Comparison of ENCODE assay signal across 10 cellular contexts in the genomic region with DNA sequence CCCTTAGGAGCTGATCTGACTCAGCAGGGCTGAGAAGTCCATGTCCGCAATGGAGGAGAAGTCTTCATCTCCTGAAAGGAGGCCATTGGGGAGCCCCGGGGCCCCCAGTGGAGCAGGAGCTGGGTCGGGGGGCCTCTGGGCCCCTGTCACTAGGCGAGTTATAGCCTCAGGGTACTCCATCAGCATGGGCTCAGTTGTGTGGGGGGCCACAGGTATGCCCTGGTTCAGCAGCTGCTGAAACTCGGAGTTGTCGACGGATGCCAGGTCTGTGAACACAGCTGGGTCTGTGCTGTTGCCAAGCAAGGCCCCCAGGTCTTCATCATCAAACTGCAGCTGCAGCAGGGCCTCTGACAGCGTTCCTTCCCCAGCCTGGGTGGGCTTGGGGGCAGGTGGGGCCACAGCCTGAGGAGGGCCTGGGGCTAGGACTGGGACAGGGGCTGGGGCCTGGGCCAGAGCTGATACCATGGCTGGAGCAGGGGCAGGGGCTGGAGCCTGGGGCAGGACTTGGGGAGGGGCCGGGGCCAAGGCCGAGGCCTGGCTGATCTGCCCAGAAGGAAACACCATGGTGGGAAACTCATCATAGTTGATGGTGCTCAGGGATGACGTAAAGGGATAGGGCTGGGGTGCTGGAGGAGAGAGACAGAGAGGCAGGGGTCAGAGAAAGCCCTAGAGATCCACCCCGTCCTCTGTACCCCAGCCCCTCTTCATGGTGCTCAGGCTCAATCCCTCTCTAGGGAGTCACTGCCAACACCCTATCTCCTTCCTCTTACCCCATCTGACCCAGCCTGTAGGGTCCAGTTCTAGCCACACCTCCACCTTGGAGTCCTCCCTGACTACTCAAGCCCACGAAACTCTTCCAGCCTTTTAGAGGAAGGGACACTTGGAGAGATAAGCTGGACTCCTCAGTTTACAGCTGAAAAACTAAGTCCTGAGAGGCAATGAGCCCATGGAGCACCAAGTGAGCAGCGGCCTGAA. TPM values are rescaled to one million over a fixed set of nuclear protein-coding genes. Genes with fewer than 3 reads are reported as not detected.
DNase-seq lines count a peak whose midpoint lies in the region; ATAC-seq, FAIRE-seq and TF ChIP-seq lines count a peak whose summit lies in the region.
"Had no signal": no experiment of that assay in that cellular context is flagged by ENCODE, and none has a peak within 500 bp of the region (broad histone marks: within the 10 kb centered on the region; RNA-seq: fewer than 3 reads in every experiment).

No MANE protein-coding gene starts in this region.

- CTCF ChIA-PET in CD4-positive, alpha-beta memory T cell (lab: Charles Lee; ENCODE audit: partially characterized antibody), result interaction anchor here (3.0 kb wide), 1 partner anchor 16 kb away, joined by 11 read pairs; a partner anchor contains a TSS
- CTCF ChIA-PET in Caco-2 (lab: Charles Lee), result no interaction called here

- TF ChIP-seq CTCF in neutrophil (IDR thresholded peaks at IDR 0.05) (no peak), Caco-2 (IDR thresholded peaks at IDR 0.05; ENCODE audit: insufficient read depth in 1 of 2, low read depth in 1 of 2, low read length in 1 of 2, severe bottlenecking in 1 of 2, unreplicated experiment in 1 of 2) (no peak)

- peak overlapping the region in 5 of 8 donors; percentile 17 to 44 (median 35) for H3K4me3 Mint-ChIP-seq in CD4-positive, alpha-beta memory T cell
- H3K4me3 Mint-ChIP-seq in IgD-negative memory B cell (peak overlapping the region in 3 of 4 donors; percentile 12 to 94 (median 44)), Caco-2 (ENCODE audit: unreplicated experiment) (no peak overlapping the region)
- H3K4me3 Mint-ChIP-seq in dendritic cell treated with granulocyte-macrophage colony-stimulating factor and Interleukin-4, amounts not matched to agents 40 ng/mL and 50 ng/mL, for 4 days, result no peak overlapping the region

- H3K36me3 ChIP-seq in CD4-positive, alpha-beta memory T cell (ENCODE audit: insufficient read depth, low read length), result peaks cover 68% of the 10 kb centered on the region
- H3K36me3 ChIP-seq in neutrophil (peaks cover 79% of the 10 kb centered on the region), Caco-2 (ENCODE audit: control insufficient read depth, insufficient read depth, low read length) (peaks cover 5% of the 10 kb centered on the region)

- H3K9me3 Mint-ChIP-seq in CD4-positive, alpha-beta memory T cell, result peaks cover 0 to 7% (median 0%) of the 10 kb centered on the region in 8 donors
- H3K9me3 Mint-ChIP-seq in IgD-negative memory B cell (no peaks in the 10 kb centered on the region), Caco-2 (ENCODE audit: unreplicated experiment) (no peaks in the 10 kb centered on the region)
- no peaks in the 10 kb centered on the region for H3K9me3 Mint-ChIP-seq in dendritic cell treated with granulocyte-macrophage colony-stimulating factor and Interleukin-4, amounts not matched to agents 40 ng/mL and 50 ng/mL, for 4 days

- H3K27ac Mint-ChIP-seq in CD4-positive, alpha-beta memory T cell, result peak overlapping the region; percentile 65 to 99 (median 97)
- H3K27ac Mint-ChIP-seq in IgD-negative memory B cell, result peak overlapping the region in 2 of 3 donors; percentile 98 to 99
- H3K27ac Mint-ChIP-seq in dendritic cell treated with granulocyte-macrophage colony-stimulating factor and Interleukin-4, amounts not matched to agents 40 ng/mL and 50 ng/mL, for 4 days, result peak overlapping the region; percentile 96
- H3K27ac Mint-ChIP-seq in Caco-2 (ENCODE audit: unreplicated experiment), result no peak overlapping the region

- no peak overlapping the region for H3K4me3 ChIP-seq in CD4-positive, alpha-beta memory T cell (ENCODE audit: low read length in 2 of 2)
- H3K4me3 ChIP-seq in neutrophil (ENCODE audit: low read depth in 1 of 2, low read length in 1 of 2) (peak overlapping the region in 1 of 2 experiments; percentile 84), Caco-2 (ENCODE audit: low read depth, low read length) (no peak overlapping the region)

- H3K36me3 Mint-ChIP-seq in CD4-positive, alpha-beta memory T cell, result peaks cover 48 to 83% of the 10 kb centered on the region in 2 donors
- peaks cover 2% of the 10 kb centered on the region for H3K36me3 Mint-ChIP-seq in IgD-negative memory B cell
- peaks cover 97% of the 10 kb centered on the region for H3K36me3 Mint-ChIP-seq in dendritic cell treated with granulocyte-macrophage colony-stimulating factor and Interleukin-4, amounts not matched to agents 40 ng/mL and 50 ng/mL, for 4 days (ENCODE audit: low read depth)
- peaks cover 82% of the 10 kb centered on the region for H3K36me3 Mint-ChIP-seq in Caco-2 (ENCODE audit: insufficient read depth, unreplicated experiment)

- peak overlapping the region; percentile 91 for H3K27ac ChIP-seq in CD4-positive, alpha-beta memory T cell (ENCODE audit: low read depth, low read length)
- H3K27ac ChIP-seq in neutrophil, result peak overlapping the region; percentile 98

- BruUV-seq in Caco-2 (replicated peaks; lab: Mats Ljungman, UMichigan), result no TSS peak

- FAIRE-seq in urothelium cell line (lab: Jason Lieb, UNC), result no peak

- no peak for ATAC-seq in HG03469 (IDR thresholded peaks at IDR 0.05; ENCODE audit: unreplicated experiment)

- intact Hi-C loops in CD4-positive, alpha-beta memory T cell (cut with micrococcal nuclease), result no loop called here
- intact Hi-C loops in dendritic cell treated with granulocyte-macrophage colony-stimulating factor and Interleukin-4, amounts not matched to agents 40 ng/mL and 50 ng/mL, for 4 days (cut with micrococcal nuclease), result no loop called here
- intact Hi-C loops in Caco-2 (cut with micrococcal nuclease; ENCODE audit: unreplicated experiment), result loop anchor here (5.0 kb wide), 1 partner anchor 203 kb away; a partner anchor contains a TSS

- no peaks in the 10 kb centered on the region for H3K9me3 ChIP-seq in CD4-positive, alpha-beta memory T cell (ENCODE audit: control insufficient read depth in 1 of 2, low read length in 2 of 2)
- no peaks in the 10 kb centered on the region for H3K9me3 ChIP-seq in neutrophil
- H3K9me3 ChIP-seq in Caco-2, result no peaks in the 10 kb centered on the region

- no peak for DNase-seq in CD4-positive, alpha-beta memory T cell
- DNase-seq in Caco-2 (no peak), middle frontal gyrus (ENCODE audit: extremely low spot score, low spot score) (no peak), urothelium cell line (ENCODE audit: low spot score) (no peak)
- DNase-seq: effector CD4-positive, alpha-beta T cell; IMR-90 had no signal

- peaks cover 39 to 70% (median 59%) of the 10 kb centered on the region in 4 donors for H3K4me1 Mint-ChIP-seq in CD4-positive, alpha-beta memory T cell
- peaks cover 28 to 34% (median 31%) of the 10 kb centered on the region in 3 donors for H3K4me1 Mint-ChIP-seq in IgD-negative memory B cell
- H3K4me1 Mint-ChIP-seq in dendritic cell treated with granulocyte-macrophage colony-stimulating factor and Interleukin-4, amounts not matched to agents 40 ng/mL and 50 ng/mL, for 4 days (ENCODE audit: low read depth), result peaks cover 87% of the 10 kb centered on the region
- peaks cover 18% of the 10 kb centered on the region for H3K4me1 Mint-ChIP-seq in Caco-2 (ENCODE audit: low read depth, unreplicated experiment)

- H3K27me3 Mint-ChIP-seq in CD4-positive, alpha-beta memory T cell, result no peaks in the 10 kb centered on the region
- no peaks in the 10 kb centered on the region for H3K27me3 Mint-ChIP-seq in IgD-negative memory B cell
- no peaks in the 10 kb centered on the region for H3K27me3 Mint-ChIP-seq in dendritic cell treated with granulocyte-macrophage colony-stimulating factor and Interleukin-4, amounts not matched to agents 40 ng/mL and 50 ng/mL, for 4 days
- no peaks in the 10 kb centered on the region for H3K27me3 Mint-ChIP-seq in Caco-2 (ENCODE audit: insufficient read depth, unreplicated experiment)

- H3K4me1 ChIP-seq in CD4-positive, alpha-beta memory T cell (ENCODE audit: insufficient read depth, low read length), result peaks cover 45% of the 10 kb centered on the region
- H3K4me1 ChIP-seq in neutrophil (ENCODE audit: control insufficient read depth in 1 of 2, insufficient read depth in 1 of 2, low read depth in 1 of 2, low read length in 1 of 2) (peaks cover 37 to 43% of the 10 kb centered on the region in 2 experiments), Caco-2 (peaks cover 18% of the 10 kb centered on the region)

- POLR2A ChIA-PET in CD4-positive, alpha-beta memory T cell (lab: Charles Lee; ENCODE audit: partially characterized antibody), result interaction anchor here (1.1 to 13.6 kb wide), 11 partner anchors 10 to 398 kb away, joined by 3 to 359 read pairs (median 5); a partner anchor contains a TSS
- POLR2A ChIA-PET in Caco-2 (lab: Charles Lee), result interaction anchor here (2.4 kb wide), 1 partner anchor 39 kb away, joined by 8 read pairs; a partner anchor contains a TSS

- no peaks in the 10 kb centered on the region for H3K27me3 ChIP-seq in CD4-positive, alpha-beta memory T cell (ENCODE audit: insufficient read depth, low read length)
- H3K27me3 ChIP-seq in neutrophil (no peaks in the 10 kb centered on the region), Caco-2 (replicated peaks; ENCODE audit: control insufficient read depth, insufficient read depth, low read length) (no peaks in the 10 kb centered on the region)

RNA-seq across cellular contexts. Expression of a gene that starts 8.1 kb away (rescaled TPM):
- total RNA-seq in CD4-positive, alpha-beta memory T cell, result 100 to 1,000 TPM; 170 to 173 TPM
- 10 to 100 TPM; 36.5 to 74.7 TPM for polyA plus RNA-seq in CD4-positive, alpha-beta memory T cell
- polyA plus RNA-seq in IgD-negative memory B cell, result 66.7 TPM
- 51.2 and 54.9 TPM in 2 replicates for total RNA-seq in Caco-2 (2022)

RNA-seq across cellular contexts. Expression of a gene that starts 16.8 kb away (rescaled TPM):
- 100 to 1,000 TPM; 150 to 169 TPM for total RNA-seq in CD4-positive, alpha-beta memory T cell
- 100 to 1,000 TPM in 1 of 2 donors, 10 to 100 TPM in 1; 50.1 to 204 TPM for polyA plus RNA-seq in CD4-positive, alpha-beta memory T cell
- 253 TPM for polyA plus RNA-seq in IgD-negative memory B cell
- total RNA-seq in Caco-2 (2022), result 30.5 and 35.1 TPM in 2 replicates

RNA-seq across cellular contexts. Expression of a gene that starts 39.1 kb away (rescaled TPM):
- 10 to 100 TPM; 63.3 to 66.3 TPM for total RNA-seq in CD4-positive, alpha-beta memory T cell
- polyA plus RNA-seq in CD4-positive, alpha-beta memory T cell, result 1 to 10 TPM in 1 of 2 donors, under 1 TPM in 1; 0.41 to 6.3 TPM
- 6.8 TPM for polyA plus RNA-seq in IgD-negative memory B cell
- 52.7 and 52.8 TPM in 2 replicates for total RNA-seq in Caco-2 (2022)

RNA-seq across cellular contexts. Expression of a gene that starts 40.6 kb away (rescaled TPM):
- total RNA-seq in CD4-positive, alpha-beta memory T cell, result 10 to 100 TPM; 92.0 to 93.6 TPM
- polyA plus RNA-seq in CD4-positive, alpha-beta memory T cell, result 10 to 100 TPM in 1 of 2 donors, 1 to 10 TPM in 1; 6.3 to 24.1 TPM
- polyA plus RNA-seq in IgD-negative memory B cell, result 26.5 TPM
- total RNA-seq in Caco-2 (2022), result 80.5 and 89.2 TPM in 2 replicates

RNA-seq across cellular contexts. Expression of a gene that starts 57.4 kb away (rescaled TPM):
- total RNA-seq in CD4-positive, alpha-beta memory T cell, result 100 to 1,000 TPM in 1 of 2 experiments, 10 to 100 TPM in 1; 93.5 to 106 TPM
- polyA plus RNA-seq in CD4-positive, alpha-beta memory T cell, result 10 to 100 TPM; 45.4 to 61.5 TPM
- 62.6 TPM for polyA plus RNA-seq in IgD-negative memory B cell
- 60.2 and 70.1 TPM in 2 replicates for total RNA-seq in Caco-2 (2022)

Comparison
In these comparisons a context has a peak if more than half of its experiments do, and no peak if none do; other contexts are left out.
1. H3K4me3 Mint-ChIP-seq: peak in CD4-positive, alpha-beta memory T cell (5 of 8) and IgD-negative memory B cell (3 of 4); none in dendritic cell treated with granulocyte-macrophage colony-stimulating factor and Interleukin-4, amounts not matched to agents 40 ng/mL and 50 ng/mL, for 4 days (single experiment) and Caco-2 (single experiment).